ENCODE assay signal across 27 cellular contexts in genomic region chr20:40393161-40393560, GRCh38.
"Had no signal": no experiment of that assay in that cellular context is flagged by ENCODE, and none has a peak within 500 bp of the region (broad histone marks: within the 10 kb centered on the region; RNA-seq: fewer than 3 reads in every experiment).

No MANE protein-coding gene starts in this region.

- H3K36me3 ChIP-seq: heart right ventricle, left lung, neutrophil, spleen, suprapubic skin, thoracic aorta, tibial artery, upper lobe of right lung had no signal

- H3K27me3 ChIP-seq: heart right ventricle, hepatocyte, left lung, spleen, suprapubic skin, tibial artery, upper lobe of right lung had no signal

- H3K27ac Mint-ChIP-seq: naive thymus-derived CD4-positive, alpha-beta T cell; natural killer cell treated with Interleukin-12 subunit alpha and Interleukin-12 subunit beta and Interleukin-15 and Interleukin-18, amount 100 ng/mL, for 72 hours; progenitor cell of endocrine pancreas; stimulated activated effector memory CD8-positive, alpha-beta T cell treated with anti-CD3 and anti-CD28 coated beads, Interleukin-12 subunit alpha, Interleukin-12 subunit beta, amount 100 ng/mL, for 72 hours; stimulated activated naive CD8-positive, alpha-beta T cell treated with anti-CD3 and anti-CD28 coated beads, Interleukin-15, Interleukin-2, amounts not matched to agents 100 ng/mL and 50 ng/mL, for 24 hours had no signal

- DNase-seq: heart right ventricle; islet precursor cell; left cardiac atrium; left lung; midbrain; mucosa of descending colon; naive thymus-derived CD4-positive, alpha-beta T cell; occipital lobe; right cardiac atrium; spleen; stimulated activated CD4-positive, alpha-beta T cell treated with anti-CD3 and anti-CD28 coated beads, Interleukin-4, amount 100 ng/mL, for 24 hours; stimulated activated naive CD4-positive, alpha-beta T cell; tibial artery; trophoblast cell; upper lobe of right lung had no signal

- H2AFZ ChIP-seq: hepatocyte had no signal

- H3K27ac ChIP-seq: heart right ventricle, hepatocyte, left lung, neutrophil, skin epidermis, spleen, suprapubic skin, thoracic aorta, tibial artery, upper lobe of right lung had no signal

- H3K9me3 Mint-ChIP-seq: natural killer cell treated with Interleukin-12 subunit alpha and Interleukin-12 subunit beta and Interleukin-15 and Interleukin-18, amount 100 ng/mL, for 72 hours; stimulated activated naive CD8-positive, alpha-beta T cell treated with anti-CD3 and anti-CD28 coated beads, Interleukin-15, Interleukin-2, amounts not matched to agents 100 ng/mL and 50 ng/mL, for 24 hours had no signal

- H3K27me3 Mint-ChIP-seq: stimulated activated naive CD8-positive, alpha-beta T cell treated with anti-CD3 and anti-CD28 coated beads, Interleukin-15, Interleukin-2, amounts not matched to agents 100 ng/mL and 50 ng/mL, for 24 hours had no signal

- H3K4me2 ChIP-seq: hepatocyte had no signal

- H3K4me3 Mint-ChIP-seq: naive thymus-derived CD4-positive, alpha-beta T cell; natural killer cell treated with Interleukin-12 subunit alpha and Interleukin-12 subunit beta and Interleukin-15 and Interleukin-18, amount 100 ng/mL, for 72 hours; neural crest cell; stimulated activated effector memory CD8-positive, alpha-beta T cell treated with anti-CD3 and anti-CD28 coated beads, Interleukin-12 subunit alpha, Interleukin-12 subunit beta, amount 100 ng/mL, for 72 hours; stimulated activated naive CD8-positive, alpha-beta T cell treated with anti-CD3 and anti-CD28 coated beads, Interleukin-15, Interleukin-2, amounts not matched to agents 100 ng/mL and 50 ng/mL, for 24 hours had no signal

- H3K9me3 ChIP-seq: heart right ventricle, left lung, mucosa of descending colon, neutrophil, spleen, suprapubic skin, thoracic aorta, tibial artery, upper lobe of right lung had no signal

- H3K4me1 Mint-ChIP-seq: naive thymus-derived CD4-positive, alpha-beta T cell; neural crest cell; stimulated activated effector memory CD8-positive, alpha-beta T cell treated with anti-CD3 and anti-CD28 coated beads, Interleukin-12 subunit alpha, Interleukin-12 subunit beta, amount 100 ng/mL, for 72 hours had no signal

- H3K4me3 ChIP-seq: heart right ventricle, hepatocyte, left lung, lung, mucosa of descending colon, skin epidermis, spleen, suprapubic skin, thoracic aorta, tibial artery, upper lobe of right lung had no signal

- H3K36me3 Mint-ChIP-seq: naive thymus-derived CD4-positive, alpha-beta T cell; natural killer cell treated with Interleukin-12 subunit alpha and Interleukin-12 subunit beta and Interleukin-15 and Interleukin-18, amount 100 ng/mL, for 72 hours; stimulated activated effector memory CD8-positive, alpha-beta T cell treated with anti-CD3 and anti-CD28 coated beads, Interleukin-12 subunit alpha, Interleukin-12 subunit beta, amount 100 ng/mL, for 72 hours had no signal

- H3K4me1 ChIP-seq: heart right ventricle, spleen, suprapubic skin, tibial artery, upper lobe of right lung had no signal

- H3K79me2 ChIP-seq: hepatocyte had no signal

- ATAC-seq: heart right ventricle; left cardiac atrium; left lung; naive thymus-derived CD4-positive, alpha-beta T cell; natural killer cell treated with Interleukin-12 subunit alpha and Interleukin-12 subunit beta and Interleukin-15 and Interleukin-18, amount 100 ng/mL, for 72 hours; right cardiac atrium; sciatic nerve; stimulated activated effector memory CD8-positive, alpha-beta T cell treated with anti-CD3 and anti-CD28 coated beads, Interleukin-12 subunit alpha, Interleukin-12 subunit beta, amount 100 ng/mL, for 72 hours; upper lobe of right lung had no signal
